20 cellular contexts compared by ENCODE assay signal in genomic region chr6:163570579-163571231, GRCh38.
DNase-seq lines count a peak whose midpoint lies in the region; ATAC-seq, FAIRE-seq and TF ChIP-seq lines count a peak whose summit lies in the region.
"Had no signal": no experiment of that assay in that cellular context is flagged by ENCODE, and none has a peak within 500 bp of the region (broad histone marks: within the 10 kb centered on the region; RNA-seq: fewer than 3 reads in every experiment).

No MANE protein-coding gene starts in this region.

- H3K14ac ChIP-seq in H9 (ENCODE audit: insufficient read depth, low read length): no peak overlapping the region
- no peak overlapping the region for H3K14ac ChIP-seq in H1 (ENCODE audit: insufficient read length)

- CTCF ChIA-PET in H1 (lab: Charles Lee; ENCODE audit: partially characterized antibody): no interaction called here
- CTCF ChIA-PET in activated CD4-positive, alpha-beta memory T cell treated with anti-CD3 and anti-CD28 coated beads, Interleukin-2, amount 10 ng/mL, durations not matched to agents 7 days and 5 days (lab: Charles Lee): no interaction called here

- no peak overlapping the region for H2BK15ac ChIP-seq in H9 (ENCODE audit: low read depth, low read length)
- no peak overlapping the region for H2BK15ac ChIP-seq in H1 (ENCODE audit: low read length)

- H4K91ac ChIP-seq in H9 (ENCODE audit: insufficient read length, low read depth, low read length): no peak overlapping the region
- no peak overlapping the region for H4K91ac ChIP-seq in H1 (replicated peaks; ENCODE audit: insufficient read length, low read length)

- H3K9ac ChIP-seq in H9 (ENCODE audit: extremely low read depth, insufficient read length, low read length) (no peak overlapping the region), H1 (replicated peaks in 1 of 4; ENCODE audit: extremely low read depth in 1 of 4, low read depth in 3 of 4, low read length in 3 of 4) (no peak overlapping the region)

- H2BK5ac ChIP-seq in H9 (ENCODE audit: insufficient read length, low read length): no peak overlapping the region
- no peak overlapping the region for H2BK5ac ChIP-seq in H1 (ENCODE audit: low read depth, low read length)

- H3K79me2 ChIP-seq in H9 (ENCODE audit: insufficient read depth, low read length) (no peaks in the 10 kb centered on the region), H1 (ENCODE audit: control insufficient read depth in 1 of 2, insufficient read depth in 2 of 2, low read length in 2 of 2) (0 out of 4 replicates have a peak, but pooled peaks cover 0 to 2% of the 10 kb centered on the region in 2 experiments)

- FAIRE-seq in H1 (lab: Jason Lieb, UNC): no peak
- FAIRE-seq: HTR-8/SVneo had no signal

- no peak for TF ChIP-seq RAD21 in H1 (IDR thresholded peaks at IDR 0.05 in 1 of 2, conservative IDR thresholded peaks at IDR 0.05 in 1 of 2; ENCODE audit: low read depth in 2 of 2, low read length in 2 of 2)

- peaks cover 9 to 23% (median 10%) of the 10 kb centered on the region in 3 experiments; a peak in 6 of 7 replicates for H3K36me3 Mint-ChIP-seq in H9 (ENCODE audit: insufficient read depth in 1 of 3, low read depth in 3 of 3)
- peaks cover 74% of the 10 kb centered on the region for H3K36me3 Mint-ChIP-seq in nephron progenitor cell (ENCODE audit: low read depth)
- H3K36me3 Mint-ChIP-seq in activated CD4-positive, alpha-beta memory T cell treated with anti-CD3 and anti-CD28 coated beads, Interleukin-2, amount 10 ng/mL, durations not matched to agents 7 days and 5 days (ENCODE audit: low read depth): peaks cover 19% of the 10 kb centered on the region

- POLR2A ChIA-PET in H1 (lab: Charles Lee; ENCODE audit: partially characterized antibody): interaction anchor here (0.7 to 1.2 kb wide), 3 partner anchors 9 to 56 kb away, joined by 3 to 5 read pairs (median 4); no protein-coding TSS in a partner anchor
- POLR2A ChIA-PET in activated CD4-positive, alpha-beta memory T cell treated with anti-CD3 and anti-CD28 coated beads, Interleukin-2, amount 10 ng/mL, durations not matched to agents 7 days and 5 days (lab: Charles Lee): no interaction called here

- H3K4me3 Mint-ChIP-seq in H9 (no peak overlapping the region), nephron progenitor cell (no peak overlapping the region)
- no peak overlapping the region for H3K4me3 Mint-ChIP-seq in activated CD4-positive, alpha-beta memory T cell treated with anti-CD3 and anti-CD28 coated beads, Interleukin-2, amount 10 ng/mL, durations not matched to agents 7 days and 5 days
- H3K4me3 Mint-ChIP-seq: activated CD8-positive, alpha-beta T cell treated with anti-CD3 and anti-CD28 coated beads, Interleukin-2, amount 10 ng/mL, durations not matched to agents 7 days and 5 days; activated naive CD4-positive, alpha-beta T cell treated with anti-CD3 and anti-CD28 coated beads, Interleukin-2, amount 10 ng/mL, durations not matched to agents 7 days and 5 days; activated T-cell treated with anti-CD3 and anti-CD28 coated beads, Interleukin-2, amount 50 U/mL, for 24 hours; T-helper 17 cell had no signal

- H2AFZ ChIP-seq in H9 (ENCODE audit: low read length): no peak overlapping the region
- no peak overlapping the region for H2AFZ ChIP-seq in H1 (ENCODE audit: low read length)

- H4K20me1 ChIP-seq in H9 (ENCODE audit: control insufficient read depth, insufficient read depth, insufficient read length) (no peaks in the 10 kb centered on the region), H1 (replicated peaks in 1 of 2; ENCODE audit: control insufficient read depth in 1 of 2, insufficient read depth in 2 of 2, low read length in 2 of 2) (no peaks in the 10 kb centered on the region)

- H2BK120ac ChIP-seq in H9 (ENCODE audit: low read depth, low read length, poor library complexity, severe bottlenecking) (no peak overlapping the region), H1 (replicated peaks; ENCODE audit: low read depth, low read length) (no peak overlapping the region)

- H3K23ac ChIP-seq in H9 (ENCODE audit: insufficient read length, low read depth, low read length): no peak overlapping the region
- no peak overlapping the region for H3K23ac ChIP-seq in H1 (ENCODE audit: insufficient read length)

- H4K5ac ChIP-seq in H9 (ENCODE audit: insufficient read length, low read depth, low read length): no peak overlapping the region
- no peak overlapping the region for H4K5ac ChIP-seq in H1 (ENCODE audit: insufficient read length, low read depth, low read length)

- H3K79me1 ChIP-seq in H9 (ENCODE audit: insufficient read depth, low read depth, low read length, poor library complexity, severe bottlenecking): no peaks in the 10 kb centered on the region
- no peaks in the 10 kb centered on the region; the same call in 1 of the 2 replicates for H3K79me1 ChIP-seq in H1 (ENCODE audit: low read depth, low read length)

- no peak overlapping the region for H3K4me3 ChIP-seq in RWPE2 (ENCODE audit: severe bottlenecking)
- H3K4me3 ChIP-seq in H1 (ENCODE audit: extremely low read depth in 1 of 4, insufficient read depth in 2 of 4, low read depth in 3 of 4, low read length in 4 of 4): no peak overlapping the region
- H3K4me3 ChIP-seq: right atrium auricular region, transverse colon had no signal

- H3K9me3 ChIP-seq in H9 (ENCODE audit: control insufficient read depth, low read depth, low read length) (no peaks in the 10 kb centered on the region), RWPE2 (ENCODE audit: severe bottlenecking) (no peaks in the 10 kb centered on the region), H1 (ENCODE audit: insufficient read depth in 2 of 2, low read depth in 1 of 2, low read length in 1 of 2) (no peaks in the 10 kb centered on the region)
- H3K9me3 ChIP-seq: neutrophil, right atrium auricular region, transverse colon had no signal

- no peaks in the 10 kb centered on the region for H3K27me3 Mint-ChIP-seq in H9 (ENCODE audit: low read depth)
- no peaks in the 10 kb centered on the region for H3K27me3 Mint-ChIP-seq in nephron progenitor cell (ENCODE audit: low read depth, poor library complexity)
- no peaks in the 10 kb centered on the region for H3K27me3 Mint-ChIP-seq in activated CD4-positive, alpha-beta memory T cell treated with anti-CD3 and anti-CD28 coated beads, Interleukin-2, amount 10 ng/mL, durations not matched to agents 7 days and 5 days
- H3K27me3 Mint-ChIP-seq: activated naive CD4-positive, alpha-beta T cell treated with anti-CD3 and anti-CD28 coated beads, Interleukin-2, amount 10 ng/mL, durations not matched to agents 7 days and 5 days; activated T-cell treated with anti-CD3 and anti-CD28 coated beads, Interleukin-2, amount 50 U/mL, for 24 hours; T-helper 17 cell had no signal

- TF ChIP-seq CTCF in H9 (conservative IDR thresholded peaks at IDR 0.05) (no peak), RWPE2 (IDR thresholded peaks at IDR 0.05; ENCODE audit: poor library complexity, severe bottlenecking) (no peak), H1 (IDR thresholded peaks at IDR 0.05; ENCODE audit: control extremely low read depth in 1 of 3, insufficient read depth in 1 of 3, low read depth in 1 of 3, low read length in 3 of 3) (no peak), nephron progenitor cell (IDR thresholded peaks at IDR 0.05) (no peak)

- H3K23me2 ChIP-seq in H9 (ENCODE audit: insufficient read length, low read depth, low read length, poor library complexity, severe bottlenecking): no peaks in the 10 kb centered on the region
- H3K23me2 ChIP-seq in H1 (ENCODE audit: low read depth, low read length): no peaks in the 10 kb centered on the region; the same call in 1 of the 2 replicates

- H4K8ac ChIP-seq in H9 (replicated peaks; ENCODE audit: insufficient read length, low read depth, low read length): no peak overlapping the region
- H4K8ac ChIP-seq in H1 (ENCODE audit: extremely low read depth, insufficient read depth, low read length): no peak overlapping the region; the same call in 1 of the 2 replicates

- H3K27me3 ChIP-seq in H9 (ENCODE audit: insufficient read depth, low read length) (no peaks in the 10 kb centered on the region), RWPE2 (ENCODE audit: insufficient read depth, poor library complexity, severe bottlenecking) (no peaks in the 10 kb centered on the region), H1 (replicated peaks in 1 of 4; ENCODE audit: control insufficient read depth in 3 of 4, extremely low read depth in 1 of 4, insufficient read depth in 3 of 4, low read length in 3 of 4) (no peaks in the 10 kb centered on the region)
- H3K27me3 ChIP-seq: neutrophil, right atrium auricular region, transverse colon had no signal

- H3K27ac ChIP-seq in H9 (ENCODE audit: insufficient read length, low read depth, low read length): no peak overlapping the region
- peak overlapping the region; percentile 3 for H3K27ac ChIP-seq in RWPE2 (ENCODE audit: poor library complexity, severe bottlenecking)
- H3K27ac ChIP-seq in H1 (ENCODE audit: low read depth, low read length): no peak overlapping the region
- H3K27ac ChIP-seq: neutrophil, right atrium auricular region, transverse colon had no signal

- TF ChIP-seq POLR2A in H1 (IDR thresholded peaks at IDR 0.05; ENCODE audit: control extremely low read depth in 1 of 2, low read depth in 2 of 2, low read length in 2 of 2): no peak

- H2AK5ac ChIP-seq in H9 (ENCODE audit: insufficient read length, low read length) (no peak overlapping the region), H1 (ENCODE audit: low read depth, low read length) (no peak overlapping the region)

- ATAC-seq in RWPE2 (ENCODE audit: low read depth) (no peak), GM18907 (IDR thresholded peaks at IDR 0.05; ENCODE audit: unreplicated experiment) (no peak)
- ATAC-seq: activated CD8-positive, alpha-beta T cell treated with anti-CD3 and anti-CD28 coated beads, Interleukin-2, amount 10 ng/mL, durations not matched to agents 7 days and 5 days; left colon; stimulated activated naive CD8-positive, alpha-beta T cell treated with anti-CD3 and anti-CD28 coated beads, Interleukin-15, Interleukin-2, amounts not matched to agents 100 U/mL and 50 U/mL, for 24 hours; T-helper 17 cell had no signal

- H3K4ac ChIP-seq in H9 (ENCODE audit: low read depth, low read length) (no peak overlapping the region), H1 (replicated peaks; ENCODE audit: insufficient read length, low read depth, low read length) (no peak overlapping the region)

- peak overlapping the region in 2 of 3 experiments; percentile 70 to 90; a peak in 4 of 7 replicates for H3K27ac Mint-ChIP-seq in H9
- peak overlapping the region; percentile 76 for H3K27ac Mint-ChIP-seq in nephron progenitor cell
- no peak overlapping the region for H3K27ac Mint-ChIP-seq in activated CD4-positive, alpha-beta memory T cell treated with anti-CD3 and anti-CD28 coated beads, Interleukin-2, amount 10 ng/mL, durations not matched to agents 7 days and 5 days
- H3K27ac Mint-ChIP-seq: activated CD8-positive, alpha-beta T cell treated with anti-CD3 and anti-CD28 coated beads, Interleukin-2, amount 10 ng/mL, durations not matched to agents 7 days and 5 days; activated naive CD4-positive, alpha-beta T cell treated with anti-CD3 and anti-CD28 coated beads, Interleukin-2, amount 10 ng/mL, durations not matched to agents 7 days and 5 days; activated T-cell treated with anti-CD3 and anti-CD28 coated beads, Interleukin-2, amount 50 U/mL, for 24 hours; T-helper 17 cell had no signal

- no peak for TF ChIP-seq EP300 in H1 (IDR thresholded peaks at IDR 0.05; ENCODE audit: borderline replicate concordance in 1 of 2, low read depth in 2 of 2, low read length in 2 of 2)

- H2BK20ac ChIP-seq in H9 (ENCODE audit: low read depth, low read length, poor library complexity, severe bottlenecking) (no peak overlapping the region), H1 (ENCODE audit: low read length) (no peak overlapping the region)

- H3K4me1 ChIP-seq in H9 (ENCODE audit: insufficient read depth, low read length) (no peaks in the 10 kb centered on the region; the same call in 1 of the 2 replicates), RWPE2 (ENCODE audit: insufficient read depth, poor library complexity, severe bottlenecking) (peaks cover 16% of the 10 kb centered on the region), H1 (replicated peaks in 1 of 4; ENCODE audit: control insufficient read depth in 3 of 4, insufficient read depth in 4 of 4, low read length in 3 of 4) (peaks cover 0 to 11% (median 1%) of the 10 kb centered on the region in 4 experiments; a peak in 2 of 7 replicates)
- H3K4me1 ChIP-seq: transverse colon had no signal

- H3K9me3 Mint-ChIP-seq in H9 (no peaks in the 10 kb centered on the region), nephron progenitor cell (peaks cover 17% of the 10 kb centered on the region)
- H3K9me3 Mint-ChIP-seq in activated CD4-positive, alpha-beta memory T cell treated with anti-CD3 and anti-CD28 coated beads, Interleukin-2, amount 10 ng/mL, durations not matched to agents 7 days and 5 days: no peaks in the 10 kb centered on the region
- H3K9me3 Mint-ChIP-seq: activated naive CD4-positive, alpha-beta T cell treated with anti-CD3 and anti-CD28 coated beads, Interleukin-2, amount 10 ng/mL, durations not matched to agents 7 days and 5 days; activated T-cell treated with anti-CD3 and anti-CD28 coated beads, Interleukin-2, amount 50 U/mL, for 24 hours had no signal

- WGBS in H9 (ENCODE audit: extremely low coverage, insufficient read length, low lambda C conversion rate): no CpG with 5 or more reads among the region's 12 CpGs
- WGBS in H1 (ENCODE audit: extremely low coverage in 1 of 2, insufficient coverage in 1 of 2, insufficient read length in 1 of 2, insufficient replicate concordance in 2 of 2, low coverage in 1 of 2, low lambda C conversion rate in 2 of 2, missing lambda C conversion rate in 1 of 2), 2 experiments: 90% methylated on average over 12 of the region's 12 CpGs; no CpG with 5 or more reads in 1 of the 2 experiments

- no peak overlapping the region for H2BK12ac ChIP-seq in H9 (ENCODE audit: insufficient read length, low read depth, low read length)
- peak overlapping the region; percentile 41; the same call in 1 of the 2 replicates for H2BK12ac ChIP-seq in H1 (ENCODE audit: low read depth, low read length)

- H3K36me3 ChIP-seq in RWPE2 (ENCODE audit: low read depth): peaks cover 77% of the 10 kb centered on the region
- H3K36me3 ChIP-seq in H1 (ENCODE audit: control insufficient read depth in 2 of 4, insufficient read depth in 4 of 4, low read length in 3 of 4): peaks cover 0 to 12% (median 3%) of the 10 kb centered on the region in 4 experiments; a peak in 2 of 8 replicates
- H3K36me3 ChIP-seq: transverse colon had no signal

- DNase-seq in H9 (no peak), RWPE2 (ENCODE audit: low spot score) (no peak), H1 (ENCODE audit: low read depth in 1 of 2, low spot score in 2 of 2) (no peak), nephron progenitor cell (no peak), HPDE6-E6E7 (ENCODE audit: extremely low spot score) (no peak), Ammon's horn (ENCODE audit: low spot score) (no peak)
- no peak for DNase-seq in activated CD4-positive, alpha-beta memory T cell treated with anti-CD3 and anti-CD28 coated beads, Interleukin-2, amount 10 ng/mL, durations not matched to agents 7 days and 5 days
- DNase-seq: activated CD8-positive, alpha-beta T cell treated with anti-CD3 and anti-CD28 coated beads, Interleukin-2, amount 10 ng/mL, durations not matched to agents 7 days and 5 days; activated naive CD4-positive, alpha-beta T cell treated with anti-CD3 and anti-CD28 coated beads, Interleukin-2, amount 10 ng/mL, durations not matched to agents 7 days and 5 days; activated T-cell treated with anti-CD3 and anti-CD28 coated beads, Interleukin-2, amount 50 U/mL, for 24 hours; left colon; NCI-H1417 treated with DMSO at 0.1 percent for 48 hours; NCI-H748 treated with DMSO at 0.1 percent for 48 hours; stimulated activated naive CD8-positive, alpha-beta T cell treated with anti-CD3 and anti-CD28 coated beads, Interleukin-15, Interleukin-2, amounts not matched to agents 100 U/mL and 50 U/mL, for 24 hours; T-helper 17 cell; transverse colon had no signal

- no peak overlapping the region for H3T11ph ChIP-seq in H9 (ENCODE audit: low read length)

- H3K18ac ChIP-seq in H9 (ENCODE audit: insufficient read length, low read depth, low read length) (no peak overlapping the region), H1 (ENCODE audit: extremely low read depth, low read length) (no peak overlapping the region)

- H3K56ac ChIP-seq in H9 (ENCODE audit: insufficient read length, low read depth, low read length) (no peak overlapping the region), H1 (replicated peaks; ENCODE audit: insufficient read length, low read depth, low read length) (no peak overlapping the region)

- H3K4me1 Mint-ChIP-seq in H9 (peaks cover 27 to 39% of the 10 kb centered on the region in 2 experiments), nephron progenitor cell (peaks cover 29% of the 10 kb centered on the region)
- peaks cover 2% of the 10 kb centered on the region for H3K4me1 Mint-ChIP-seq in activated CD4-positive, alpha-beta memory T cell treated with anti-CD3 and anti-CD28 coated beads, Interleukin-2, amount 10 ng/mL, durations not matched to agents 7 days and 5 days
- H3K4me1 Mint-ChIP-seq: activated naive CD4-positive, alpha-beta T cell treated with anti-CD3 and anti-CD28 coated beads, Interleukin-2, amount 10 ng/mL, durations not matched to agents 7 days and 5 days; T-helper 17 cell had no signal

- H3K4me2 ChIP-seq in H9 (ENCODE audit: insufficient read depth, insufficient read length, low read length): no peak overlapping the region
- no peak overlapping the region for H3K4me2 ChIP-seq in H1 (ENCODE audit: insufficient read depth in 1 of 2, low read depth in 2 of 2, low read length in 2 of 2)
